In genomic region chr2:240721596-240722180, GRCh38 we compare ENCODE assay signal across 1 cellular context.
TF ChIP-seq lines count a peak whose summit lies in the region.

No MANE protein-coding gene starts in this region.

TF ChIP-seq in HepG2, 621 proteins besides CTCF, POLR2A, EP300 and RAD21:
- TF ChIP-seq ZNF276 (CRISPR knock-in tag; IDR thresholded peaks at IDR 0.05; ENCODE audit: low read depth) (no peak), GABPB1 (CRISPR knock-in tag; IDR thresholded peaks at IDR 0.05) (no peak), TBP (CRISPR knock-in tag; IDR thresholded peaks at IDR 0.05) (no peak), ERF (CRISPR knock-in tag; IDR thresholded peaks at IDR 0.05) (no peak), EZH2 (conservative IDR thresholded peaks at IDR 0.05; ENCODE audit: low read depth, low read length) (0 out of 2 replicates have a peak, but pooled peaks have one; percentile 43)
